In genomic region chr6:7425808-7426190, GRCh38 we compare ENCODE assay signal across 2 cellular contexts.
TF ChIP-seq lines count a peak whose summit lies in the region.

No MANE protein-coding gene starts in this region.

TF ChIP-seq in GM23338, 12 proteins besides CTCF, POLR2A, EP300 and RAD21:
- no peak for TF ChIP-seq EZH2 (IDR thresholded peaks at IDR 0.05; ENCODE audit: low read depth, unreplicated experiment)
- no peak for TF ChIP-seq EZH2phosphoT487 (IDR thresholded peaks at IDR 0.05; ENCODE audit: unreplicated experiment)

TF ChIP-seq in K562, 482 proteins besides CTCF, POLR2A, EP300 and RAD21:
- no peak for TF ChIP-seq TFAP4 (CRISPR knock-in tag; IDR thresholded peaks at IDR 0.05; ENCODE audit: borderline replicate concordance)
- no peak for TF ChIP-seq MXD1 (CRISPR knock-in tag; IDR thresholded peaks at IDR 0.05; ENCODE audit: borderline replicate concordance, poor library complexity, severe bottlenecking)
- TF ChIP-seq ZBTB33 (CRISPR knock-in tag; IDR thresholded peaks at IDR 0.05), result 0 out of 2 replicates have a peak, but pooled peaks have one; percentile 34
